6 cellular contexts compared by ENCODE assay signal in genomic region chr4:105828074-105828473, GRCh38.
"Had no signal": no experiment of that assay in that cellular context is flagged by ENCODE, and none has a peak within 500 bp of the region (broad histone marks: within the 10 kb centered on the region; RNA-seq: fewer than 3 reads in every experiment).

No MANE protein-coding gene starts in this region.

- H3K4me2 ChIP-seq: KMS-11 had no signal

- DNase-seq: Karpas-422, KBM-7, KG1 had no signal

- H3K27ac ChIP-seq: HL-60, KMS-11 had no signal

- H3K9ac ChIP-seq: KMS-11 had no signal

- FAIRE-seq: HTR-8/SVneo had no signal
